28 cellular contexts compared by ENCODE assay signal in genomic region chr1:159535907-159536306, GRCh38. TPM values are rescaled to one million over a fixed set of nuclear protein-coding genes. Genes with fewer than 3 reads are reported as not detected.
"Had no signal": no experiment of that assay in that cellular context is flagged by ENCODE, and none has a peak within 500 bp of the region (broad histone marks: within the 10 kb centered on the region; RNA-seq: fewer than 3 reads in every experiment).

A gene with protein sequence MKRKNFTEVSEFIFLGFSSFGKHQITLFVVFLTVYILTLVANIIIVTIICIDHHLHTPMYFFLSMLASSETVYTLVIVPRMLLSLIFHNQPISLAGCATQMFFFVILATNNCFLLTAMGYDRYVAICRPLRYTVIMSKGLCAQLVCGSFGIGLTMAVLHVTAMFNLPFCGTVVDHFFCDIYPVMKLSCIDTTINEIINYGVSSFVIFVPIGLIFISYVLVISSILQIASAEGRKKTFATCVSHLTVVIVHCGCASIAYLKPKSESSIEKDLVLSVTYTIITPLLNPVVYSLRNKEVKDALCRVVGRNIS (minus strand): TSS chr1:159536007. CDS start chr1:159536007, 0 bp downstream.

- H3K27ac ChIP-seq: stomach, suprapubic skin, testis, thoracic aorta, thyroid gland, tibial artery, tibial nerve, transverse colon, upper lobe of left lung, upper lobe of right lung, uterus, vagina had no signal

- H3K4me3 ChIP-seq: stomach, suprapubic skin, testis, thoracic aorta, thyroid gland, tibial artery, tibial nerve, transverse colon, upper lobe of left lung, upper lobe of right lung, uterus, vagina had no signal

- H3K27me3 ChIP-seq: stomach, suprapubic skin, testis, thyroid gland, tibial artery, tibial nerve, transverse colon, upper lobe of left lung, upper lobe of right lung, uterus, vagina had no signal

- H3K4me1 ChIP-seq: stomach, suprapubic skin, testis, thyroid gland, tibial artery, tibial nerve, transverse colon, upper lobe of left lung, upper lobe of right lung, uterus, vagina had no signal

- H3K36me3 ChIP-seq: stomach, suprapubic skin, thoracic aorta, thyroid gland, tibial artery, tibial nerve, transverse colon, upper lobe of left lung, upper lobe of right lung, uterus, vagina had no signal

- H3K9me3 ChIP-seq: testis, thoracic aorta, thyroid gland, transverse colon, upper lobe of left lung, upper lobe of right lung, uterus, vagina had no signal

- DNase-seq: stimulated activated CD4-positive, alpha-beta T cell treated with anti-CD3 and anti-CD28 coated beads, Interleukin-2, amount 100 ng/mL, for 48 hours; stimulated activated CD4-positive, alpha-beta T cell treated with anti-CD3 and anti-CD28 coated beads, Interleukin-4, amount 100 ng/mL, for 1 hour; stimulated activated CD4-positive, alpha-beta T cell treated with anti-CD3 and anti-CD28 coated beads, Interleukin-4, amount 100 ng/mL, for 24 hours; stimulated activated CD4-positive, alpha-beta T cell treated with anti-CD3 and anti-CD28 coated beads, Interleukin-4, amount 100 ng/mL, for 4 hours; stimulated activated CD8-positive, alpha-beta memory T cell treated with anti-CD3 and anti-CD28 coated beads, Interleukin-4, amount 100 ng/mL, for 48 hours; stimulated activated naive B cell treated with anti-CD40 and anti-IgM and Interleukin-4, amounts not matched to agents 10 μg/mL and 1 μg/mL and 100 μg/mL, for 72 hours; stimulated activated naive CD4-positive, alpha-beta T cell; stimulated activated naive CD4-positive, alpha-beta T cell treated with Interleukin-2 at 50 U/mL for 16 hours; stimulated activated naive CD8-positive, alpha-beta T cell treated with anti-CD3 and anti-CD28 coated beads, Interleukin-15, amount 100 ng/mL, for 72 hours; stimulated activated naive CD8-positive, alpha-beta T cell treated with anti-CD3 and anti-CD28 coated beads, Interleukin-15, Interleukin-2, amounts not matched to agents 100 U/mL and 50 U/mL, for 24 hours; stomach; substantia nigra; testis; thyroid gland; tibial artery; transverse colon; trophoblast cell; upper lobe of left lung; upper lobe of right lung; uterus had no signal

RNA-seq across cellular contexts. Expression of the gene that starts here (rescaled TPM):
- total RNA-seq: stomach, subcutaneous adipose tissue, suprapubic skin, temporal lobe, testis, thoracic aorta, thyroid gland, tibial nerve, transverse colon, upper lobe of left lung, upper lobe of right lung, ureter, urinary bladder, uterus, vagina had no signal
